In genomic region chr5:40679998-40680681, GRCh38 we compare ENCODE assay signal across 8 cellular contexts. TPM values are rescaled to one million over a fixed set of nuclear protein-coding genes. Genes with fewer than 3 reads are reported as not detected.
A peak's percentile ranks its signal among the peaks of the same experiment; 100 is the strongest.
DNase-seq lines count a peak whose midpoint lies in the region; ATAC-seq and TF ChIP-seq lines count a peak whose summit lies in the region.

No MANE protein-coding gene starts in this region.

- CTCF ChIA-PET in A673 (lab: Charles Lee) = interaction anchor here (0.5 to 0.9 kb wide), 3 partner anchors 292 to 731 kb away, joined by 4 to 6 read pairs (median 5); no protein-coding TSS in a partner anchor
- CTCF ChIA-PET in activated CD4-positive, alpha-beta memory T cell treated with anti-CD3 and anti-CD28 coated beads, Interleukin-2, amount 10 ng/mL, durations not matched to agents 7 days and 5 days (lab: Charles Lee) = interaction anchor here (1.1 to 3.4 kb wide), 6 partner anchors 10 to 295 kb away, joined by 3 to 11 read pairs (median 4); no protein-coding TSS in a partner anchor

- H3K9me3 ChIP-seq in A673 (ENCODE audit: low read depth, low read length, poor library complexity, severe bottlenecking) = no peaks in the 10 kb centered on the region

- POLR2A ChIA-PET in A673 (lab: Charles Lee; ENCODE audit: low non-redundant PET) = no interaction called here
- POLR2A ChIA-PET in activated CD4-positive, alpha-beta memory T cell treated with anti-CD3 and anti-CD28 coated beads, Interleukin-2, amount 10 ng/mL, durations not matched to agents 7 days and 5 days (lab: Charles Lee) = interaction anchor here (0.6 to 8.9 kb wide), 30 partner anchors 9 to 1485 kb away, joined by 3 to 145 read pairs (median 4); no protein-coding TSS in a partner anchor

- H3K27ac Mint-ChIP-seq in activated CD4-positive, alpha-beta memory T cell treated with anti-CD3 and anti-CD28 coated beads, Interleukin-2, amount 10 ng/mL, durations not matched to agents 7 days and 5 days = peak overlapping the region; percentile 96
- H3K27ac Mint-ChIP-seq in progenitor cell of endocrine pancreas = no peak overlapping the region

- ATAC-seq in GM19035 (IDR thresholded peaks at IDR 0.05; ENCODE audit: unreplicated experiment) (peak; percentile 39), HG03342 (IDR thresholded peaks at IDR 0.05; ENCODE audit: unreplicated experiment) (peak; percentile 34)

- peaks cover 26% of the 10 kb centered on the region for H3K4me1 ChIP-seq in A673 (ENCODE audit: insufficient read depth, low read length, poor library complexity, severe bottlenecking)

- no peak overlapping the region for H3K27ac ChIP-seq in A673 (ENCODE audit: low read depth, low read length, poor library complexity, severe bottlenecking)

- peaks cover 45% of the 10 kb centered on the region for H3K36me3 Mint-ChIP-seq in activated CD4-positive, alpha-beta memory T cell treated with anti-CD3 and anti-CD28 coated beads, Interleukin-2, amount 10 ng/mL, durations not matched to agents 7 days and 5 days (ENCODE audit: low read depth)
- H3K36me3 Mint-ChIP-seq in progenitor cell of endocrine pancreas (ENCODE audit: insufficient read depth) = no peaks in the 10 kb centered on the region

- H3K9me3 Mint-ChIP-seq in activated CD4-positive, alpha-beta memory T cell treated with anti-CD3 and anti-CD28 coated beads, Interleukin-2, amount 10 ng/mL, durations not matched to agents 7 days and 5 days = no peaks in the 10 kb centered on the region
- H3K9me3 Mint-ChIP-seq in progenitor cell of endocrine pancreas (ENCODE audit: low read depth) = no peaks in the 10 kb centered on the region

- H3K4me3 Mint-ChIP-seq in activated CD4-positive, alpha-beta memory T cell treated with anti-CD3 and anti-CD28 coated beads, Interleukin-2, amount 10 ng/mL, durations not matched to agents 7 days and 5 days = peak overlapping the region; percentile 95
- peak overlapping the region; percentile 87 for H3K4me3 Mint-ChIP-seq in progenitor cell of endocrine pancreas (ENCODE audit: low read depth)

- H3K4me1 Mint-ChIP-seq in activated CD4-positive, alpha-beta memory T cell treated with anti-CD3 and anti-CD28 coated beads, Interleukin-2, amount 10 ng/mL, durations not matched to agents 7 days and 5 days = peaks cover 47% of the 10 kb centered on the region
- H3K4me1 Mint-ChIP-seq in progenitor cell of endocrine pancreas (ENCODE audit: low read depth) = peaks cover 40% of the 10 kb centered on the region

- TF ChIP-seq CTCF in A673 (conservative IDR thresholded peaks at IDR 0.05; ENCODE audit: low read depth, low read length) (no peak), progenitor cell of endocrine pancreas (IDR thresholded peaks at IDR 0.05; ENCODE audit: unreplicated experiment) (no peak)

- intact Hi-C loops in A673 (cut with micrococcal nuclease; ENCODE audit: unreplicated experiment) = loop anchor here (10.0 kb wide), 2 partner anchors 295 to 515 kb away; no protein-coding TSS in a partner anchor

- peak; percentile 4 for DNase-seq in A673 (ENCODE audit: low spot score)
- peak; percentile 52 for DNase-seq in activated CD4-positive, alpha-beta memory T cell treated with anti-CD3 and anti-CD28 coated beads, Interleukin-2, amount 10 ng/mL, durations not matched to agents 7 days and 5 days
- peak; percentile 9 for DNase-seq in foreskin melanocyte
- DNase-seq in progenitor cell of endocrine pancreas (ENCODE audit: low spot score, unreplicated experiment) = peak; percentile 10
- no peak for DNase-seq in A172 (ENCODE audit: low spot score)
- DNase-seq in NCI-H446 (lab: John Stamatoyannopoulos, UW) = no peak

- BruUV-seq in A673 (replicated peaks; lab: Mats Ljungman, UMichigan) = TSS peak; percentile 48

- H3K4me3 ChIP-seq in A673 (ENCODE audit: low read depth, low read length, poor library complexity, severe bottlenecking) = peak overlapping the region; percentile 65

- peaks cover 11% of the 10 kb centered on the region for H3K27me3 ChIP-seq in A673 (replicated peaks; ENCODE audit: insufficient read depth, low read depth, low read length, poor library complexity)

- H3K36me3 ChIP-seq in A673 (ENCODE audit: insufficient read depth, low read length, poor library complexity, severe bottlenecking) = no peaks in the 10 kb centered on the region

- no peaks in the 10 kb centered on the region for H3K27me3 Mint-ChIP-seq in activated CD4-positive, alpha-beta memory T cell treated with anti-CD3 and anti-CD28 coated beads, Interleukin-2, amount 10 ng/mL, durations not matched to agents 7 days and 5 days
- peaks cover 27% of the 10 kb centered on the region for H3K27me3 Mint-ChIP-seq in progenitor cell of endocrine pancreas

RNA-seq across cellular contexts. Expression of gene PTGER4, which starts 0.4 kb away (rescaled TPM):
- total RNA-seq in A673 (2021) (2.1 and 2.5 TPM in 2 replicates), progenitor cell of endocrine pancreas (4.7 and 5.6 TPM in 2 replicates)
- total RNA-seq in activated CD4-positive, alpha-beta memory T cell treated with anti-CD3 and anti-CD28 coated beads, Interleukin-2, amount 10 ng/mL, durations not matched to agents 7 days and 5 days = 10 to 100 TPM; 51.0 to 54.1 TPM
- 3.8 and 4.0 TPM in 2 replicates for total RNA-seq in A172 (2014; rRNA removed; shearing (Covaris generic))

Comparison
In these comparisons a context has a peak if more than half of its experiments do, and no peak if none do; other contexts are left out.
1. DNase-seq: peak in A673 (single experiment), activated CD4-positive, alpha-beta memory T cell treated with anti-CD3 and anti-CD28 coated beads, Interleukin-2, amount 10 ng/mL, durations not matched to agents 7 days and 5 days (single experiment), foreskin melanocyte (single experiment) and progenitor cell of endocrine pancreas (single experiment); none in A172 (single experiment) and NCI-H446 (0 of 2).